In the genomic region with DNA sequence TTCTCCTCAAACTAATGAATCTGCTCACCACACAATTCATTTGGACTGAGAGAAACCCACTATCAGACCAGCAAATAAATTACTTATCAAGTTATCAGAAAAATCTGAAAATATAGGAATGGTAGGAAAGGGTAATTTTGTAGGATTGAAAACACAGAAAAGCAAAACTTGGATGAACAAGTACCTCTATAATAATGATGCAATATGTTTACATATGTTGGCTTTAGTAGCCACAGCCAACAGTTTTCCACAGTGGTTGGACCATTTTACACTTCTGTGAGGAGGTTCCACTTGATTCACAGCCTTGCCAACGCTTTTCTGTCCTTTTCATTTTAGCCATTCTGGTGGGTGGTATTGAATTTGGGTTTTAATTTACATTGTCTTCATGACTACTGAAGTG, we compare ENCODE assay signal across 33 cellular contexts.
"Had no signal": no experiment of that assay in that cellular context is flagged by ENCODE, and none has a peak within 500 bp of the region (broad histone marks: within the 10 kb centered on the region; RNA-seq: fewer than 3 reads in every experiment).

No MANE protein-coding gene starts in this region.

- DNase-seq: activated B cell treated with CpG ODN at 0.5 μM for 24 hours; activated CD4-positive, alpha-beta memory T cell treated with anti-CD3 and anti-CD28 coated beads for 36 hours; activated CD4-positive, alpha-beta T cell treated with anti-CD3 and anti-CD28 coated beads for 4 hours; activated CD4-positive, alpha-beta T cell treated with anti-CD3 and anti-CD28 coated beads, Interleukin-2, amount 10 ng/mL, durations not matched to agents 24 days and 14 days; activated CD4-positive, alpha-beta T cell treated with anti-CD3 and anti-CD28 coated beads, Interleukin-2, amount 50 U/mL, for 1 hour; activated CD4-positive, alpha-beta T cell treated with anti-CD3 and anti-CD28 coated beads, Interleukin-2, amount 50 U/mL, for 4 hours; activated CD4-positive, CD25-positive, alpha-beta regulatory T cell treated with anti-CD3 and anti-CD28 coated beads, Interleukin-2, amount 50 U/mL, for 72 hours; activated CD8-positive, alpha-beta memory T cell treated with anti-CD3 and anti-CD28 coated beads, Interleukin-2, amount 50 U/mL, for 4 hours; activated CD8-positive, alpha-beta T cell treated with anti-CD3 and anti-CD28 coated beads for 36 hours; activated effector memory CD4-positive, alpha-beta T cell treated with anti-CD3 and anti-CD28 coated beads, Interleukin-2, amount 50 U/mL, for 16 hours; activated gamma-delta T cell treated with Interleukin-2 at 50 U/mL for 16 hours; activated naive CD4-positive, alpha-beta T cell; activated naive CD4-positive, alpha-beta T cell treated with anti-CD3 and anti-CD28 coated beads for 36 hours; activated naive CD4-positive, alpha-beta T cell treated with anti-CD3 and anti-CD28 coated beads, Interleukin-2, amount 50 U/mL, for 16 hours; activated naive CD8-positive, alpha-beta T cell treated with anti-CD3 and anti-CD28 coated beads for 36 hours; activated T-cell treated with anti-CD3 and anti-CD28 coated beads for 4 hours; activated T-cell treated with anti-CD3 and anti-CD28 coated beads, Interleukin-2, amount 50 U/mL, for 1 hour; activated T-cell treated with anti-CD3 and anti-CD28 coated beads, Interleukin-2, amount 50 U/mL, for 4 hours; activated T-cell treated with anti-CD3 and anti-CD28 coated beads, Interleukin-2, amount 50 U/mL, for 72 hours; adrenal gland; amniotic stem cell; aorta; body of pancreas; brain microvascular endothelial cell; central memory CD4-positive, alpha-beta T cell; T-helper 2 cell; T-helper 9 cell had no signal

- ATAC-seq: activated CD8-positive, alpha-beta T cell treated with anti-CD3 and anti-CD28 coated beads for 36 hours; activated naive CD4-positive, alpha-beta T cell treated with anti-CD3 and anti-CD28 coated beads, Interleukin-2, amount 50 U/mL, for 72 hours; activated T-cell treated with anti-CD3 and anti-CD28 coated beads, Interleukin-2, amount 50 U/mL, for 4 hours; activated T-cell treated with anti-CD3 and anti-CD28 coated beads, Interleukin-2, amount 50 U/mL, for 72 hours; activated T-helper 17 cell treated with anti-CD3 and anti-CD28 coated beads, Interleukin-2, amount 50 U/mL, for 72 hours; body of pancreas had no signal

- H3K36me3 Mint-ChIP-seq: activated CD4-positive, alpha-beta memory T cell treated with anti-CD3 and anti-CD28 coated beads for 36 hours; activated naive CD4-positive, alpha-beta T cell treated with anti-CD3 and anti-CD28 coated beads, Interleukin-2, amount 50 U/mL, for 72 hours; activated naive CD8-positive, alpha-beta T cell treated with anti-CD3 and anti-CD28 coated beads for 36 hours had no signal

- H3K36me3 ChIP-seq: adrenal gland, brain microvascular endothelial cell, breast epithelium had no signal

- H3K4me3 Mint-ChIP-seq: activated B cell treated with CpG ODN at 0.5 μM for 24 hours; activated CD4-positive, alpha-beta memory T cell treated with anti-CD3 and anti-CD28 coated beads for 36 hours; activated CD4-positive, alpha-beta T cell treated with anti-CD3 and anti-CD28 coated beads, Interleukin-2, amount 10 ng/mL, durations not matched to agents 24 days and 14 days; activated CD8-positive, alpha-beta T cell treated with anti-CD3 and anti-CD28 coated beads for 36 hours; activated naive CD4-positive, alpha-beta T cell treated with anti-CD3 and anti-CD28 coated beads for 36 hours; activated naive CD8-positive, alpha-beta T cell treated with anti-CD3 and anti-CD28 coated beads for 36 hours; activated T-cell treated with anti-CD3 and anti-CD28 coated beads, Interleukin-2, amount 50 U/mL, for 4 hours; activated T-cell treated with anti-CD3 and anti-CD28 coated beads, Interleukin-2, amount 50 U/mL, for 72 hours; activated T-helper 1 cell treated with anti-CD3 and anti-CD28 coated beads, Interleukin-12 subunit alpha, Interleukin-12 subunit beta, Interleukin-2, Interleukin-4 antibody, amounts not matched to agents 30 ng/mL and 10 ng/mL and 1 ng/mL, durations not matched to agents 14 hours and 24 hours and 36 hours; activated T-helper 17 cell treated with anti-CD3 and anti-CD28 coated beads, Interleukin-2, amount 50 U/mL, for 72 hours; T-helper 2 cell treated with Interferon-gamma antibody and Interleukin-4, amounts not matched to agents 5 μg/mL and 100 μg/mL, for 36 hours had no signal

- H3K27ac ChIP-seq: adrenal gland, body of pancreas, brain microvascular endothelial cell, breast epithelium, VCaP had no signal

- H3K27ac Mint-ChIP-seq: activated B cell treated with CpG ODN at 0.5 μM for 24 hours; activated CD4-positive, alpha-beta memory T cell treated with anti-CD3 and anti-CD28 coated beads for 36 hours; activated CD4-positive, alpha-beta T cell treated with anti-CD3 and anti-CD28 coated beads, Interleukin-2, amount 10 ng/mL, durations not matched to agents 24 days and 14 days; activated CD8-positive, alpha-beta T cell treated with anti-CD3 and anti-CD28 coated beads for 36 hours; activated naive CD4-positive, alpha-beta T cell treated with anti-CD3 and anti-CD28 coated beads for 36 hours; activated naive CD4-positive, alpha-beta T cell treated with anti-CD3 and anti-CD28 coated beads, Interleukin-2, amount 50 U/mL, for 72 hours; activated naive CD8-positive, alpha-beta T cell treated with anti-CD3 and anti-CD28 coated beads for 36 hours; activated T-cell treated with anti-CD3 and anti-CD28 coated beads, Interleukin-2, amount 50 U/mL, for 72 hours; activated T-helper 1 cell treated with anti-CD3 and anti-CD28 coated beads, Interleukin-12 subunit alpha, Interleukin-12 subunit beta, Interleukin-2, Interleukin-4 antibody, amounts not matched to agents 30 ng/mL and 10 ng/mL and 1 ng/mL, durations not matched to agents 14 hours and 24 hours and 36 hours; activated T-helper 17 cell treated with anti-CD3 and anti-CD28 coated beads, Interleukin-2, amount 50 U/mL, for 72 hours; T-helper 2 cell treated with Interferon-gamma antibody and Interleukin-4, amounts not matched to agents 5 μg/mL and 100 μg/mL, for 36 hours had no signal

- H3K4me1 ChIP-seq: adrenal gland, body of pancreas, breast epithelium had no signal

- H3K27me3 ChIP-seq: adrenal gland, body of pancreas, brain microvascular endothelial cell, breast epithelium had no signal

- H3K4me3 ChIP-seq: adrenal gland, body of pancreas, breast epithelium had no signal

- H3K9me3 ChIP-seq: adrenal gland, body of pancreas, breast epithelium had no signal

- H3K4me1 Mint-ChIP-seq: activated B cell treated with CpG ODN at 0.5 μM for 24 hours; activated CD4-positive, alpha-beta T cell treated with anti-CD3 and anti-CD28 coated beads, Interleukin-2, amount 10 ng/mL, durations not matched to agents 24 days and 14 days; activated naive CD8-positive, alpha-beta T cell treated with anti-CD3 and anti-CD28 coated beads for 36 hours; activated T-helper 17 cell treated with anti-CD3 and anti-CD28 coated beads, Interleukin-2, amount 50 U/mL, for 72 hours had no signal
